ENCODE assay signal across 19 cellular contexts in the genomic region with DNA sequence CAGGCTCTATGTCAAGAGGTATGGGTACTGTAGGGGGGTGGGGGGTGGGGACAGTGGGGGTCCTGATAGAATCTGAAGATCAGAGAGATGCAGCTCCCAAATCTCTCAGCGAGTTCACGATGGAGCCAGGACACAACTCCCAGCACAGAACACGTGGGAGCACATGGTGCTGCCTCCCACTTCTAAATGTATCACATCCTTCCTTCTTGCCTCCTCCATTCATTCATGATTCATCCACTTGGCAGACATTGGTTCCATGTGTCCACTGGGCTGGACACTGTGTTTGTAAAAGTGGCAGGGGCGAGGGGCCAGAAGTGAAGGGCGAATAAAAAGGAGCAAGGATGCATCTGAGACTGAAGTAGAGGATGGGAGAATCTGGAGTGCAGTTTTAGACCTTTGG. TPM values are rescaled to one million over a fixed set of nuclear protein-coding genes. Genes with fewer than 3 reads are reported as not detected.
DNase-seq lines count a peak whose midpoint lies in the region; ATAC-seq, FAIRE-seq and TF ChIP-seq lines count a peak whose summit lies in the region.
"Had no signal": no experiment of that assay in that cellular context is flagged by ENCODE, and none has a peak within 500 bp of the region (broad histone marks: within the 10 kb centered on the region; RNA-seq: fewer than 3 reads in every experiment).

No MANE protein-coding gene starts in this region.

- H2AFZ ChIP-seq in IMR-90 (replicated peaks; ENCODE audit: low read length, poor library complexity) (no peak overlapping the region), astrocyte (ENCODE audit: low read depth, low read length) (no peak overlapping the region)

- no peak overlapping the region for H3K23ac ChIP-seq in IMR-90 (ENCODE audit: low read depth, low read length)

- no peak overlapping the region for H2BK5ac ChIP-seq in IMR-90 (ENCODE audit: low read depth, low read length, poor library complexity, severe bottlenecking)

- H3K9me3 Mint-ChIP-seq in astrocyte (ENCODE audit: unreplicated experiment), result peaks cover 2% of the 10 kb centered on the region
- H3K9me3 Mint-ChIP-seq: CD14-positive monocyte; CD8-positive, alpha-beta T cell had no signal

- H3K79me1 ChIP-seq in IMR-90 (ENCODE audit: low read depth in 1 of 2, low read length in 2 of 2), result no peaks in the 10 kb centered on the region

- no peaks in the 10 kb centered on the region for H3K79me2 ChIP-seq in astrocyte (ENCODE audit: insufficient read depth, low read length)

- H3K36me3 Mint-ChIP-seq in astrocyte (ENCODE audit: low read depth, unreplicated experiment), result peaks cover 9% of the 10 kb centered on the region
- H3K36me3 Mint-ChIP-seq: CD14-positive monocyte; CD8-positive, alpha-beta T cell had no signal

- H2BK20ac ChIP-seq in IMR-90 (ENCODE audit: low read depth, low read length), result no peak overlapping the region; the same call in 1 of the 2 replicates

- H4K20me1 ChIP-seq in IMR-90 (ENCODE audit: insufficient read depth, low read length) (no peaks in the 10 kb centered on the region), astrocyte (ENCODE audit: insufficient read depth, low read length) (no peaks in the 10 kb centered on the region)

- H3K4me1 ChIP-seq in IMR-90 (ENCODE audit: control insufficient read depth, insufficient read depth, low read length) (peaks cover 11% of the 10 kb centered on the region), astrocyte (ENCODE audit: insufficient read depth, low read length) (no peaks in the 10 kb centered on the region)
- H3K4me1 ChIP-seq: A549 had no signal

- DNase-seq in IMR-90 (peak; percentile 34), astrocyte (ENCODE audit: low read depth) (no peak), lung microvascular endothelial cell (ENCODE audit: low read depth in 2 of 2) (peak; percentile 54 to 56), H54 (ENCODE audit: insufficient read length, low spot score) (no peak), cerebellum (ENCODE audit: low spot score) (no peak), dermis blood vessel endothelial cell (no peak)
- DNase-seq: BE2C; CD8-positive, alpha-beta T cell; COR-L47; DMS153; DMS79 treated with DMSO at 0.1 percent for 48 hours; EL; H7 had no signal

- in situ Hi-C loops in IMR-90 (cut with MboI; ENCODE audit: low sequenced_read_pairs), result loop anchor here (25.0 kb wide), 1 partner anchor 842 kb away; no protein-coding TSS in a partner anchor

- peaks cover 21% of the 10 kb centered on the region for H3K9me1 ChIP-seq in IMR-90 (ENCODE audit: insufficient read depth, low read length)

- FAIRE-seq in astrocyte (lab: Jason Lieb, UNC) (no peak), H54 (lab: Jason Lieb, UNC) (no peak)
- FAIRE-seq: A549, D721Med, G401.6, GM12892 had no signal

- BruUV-seq in IMR-90 (replicated peaks; lab: Mats Ljungman, UMichigan), result no TSS peak

- H2AK5ac ChIP-seq in IMR-90 (ENCODE audit: low read depth, low read length), result peak overlapping the region; percentile 61

- H3K4me3 ChIP-seq in IMR-90 (ENCODE audit: insufficient read depth, low read depth, low read length) (no peak overlapping the region), astrocyte (ENCODE audit: insufficient read depth, low read depth, low read length) (no peak overlapping the region)
- H3K4me3 ChIP-seq: A549 had no signal

- POLR2A ChIA-PET in IMR-90 (lab: Charles Lee; ENCODE audit: unreplicated experiment), result no interaction called here

- ATAC-seq in IMR-90 (ENCODE audit: low read depth) (no peak), GM21360 (IDR thresholded peaks at IDR 0.05; ENCODE audit: unreplicated experiment) (no peak)
- ATAC-seq: A549; CD8-positive, alpha-beta T cell had no signal

- 0 out of 2 replicates have a peak overlapping the region, but pooled peaks have one; percentile 12 for H4K91ac ChIP-seq in IMR-90 (ENCODE audit: insufficient read depth, low read depth, low read length)

- H3K9me3 ChIP-seq in IMR-90 (ENCODE audit: control insufficient read depth, insufficient read depth, low read length), result no peaks in the 10 kb centered on the region
- no peaks in the 10 kb centered on the region for H3K9me3 ChIP-seq in astrocyte (ENCODE audit: insufficient read depth, low read depth, low read length)
- H3K9me3 ChIP-seq: A549, BE2C had no signal

- peaks cover 24% of the 10 kb centered on the region for H3K27me3 Mint-ChIP-seq in astrocyte (ENCODE audit: low read depth, unreplicated experiment)

- intact Hi-C loops in IMR-90 (cut with micrococcal nuclease), result no loop called here

- no peak for TF ChIP-seq RAD21 in IMR-90 (IDR thresholded peaks at IDR 0.05; ENCODE audit: low read length)

- H3K4me1 Mint-ChIP-seq in astrocyte (ENCODE audit: low read depth, unreplicated experiment), result peaks cover 8% of the 10 kb centered on the region
- H3K4me1 Mint-ChIP-seq: CD14-positive monocyte had no signal

- H2BK120ac ChIP-seq in IMR-90 (ENCODE audit: low read depth, low read length), result peak overlapping the region; percentile 82

- dilution Hi-C loops in IMR-90 (cut with HindIII; ENCODE audit: low sequenced_read_pairs, unreplicated experiment), result no loop called here

- H3K56ac ChIP-seq in IMR-90 (ENCODE audit: extremely low read depth, insufficient read depth, low read length), result no peak overlapping the region

- H3K9ac ChIP-seq in IMR-90 (ENCODE audit: low read depth, low read length) (no peak overlapping the region), astrocyte (ENCODE audit: low read length) (no peak overlapping the region)

- CTCF ChIA-PET in IMR-90 (lab: Yijun Ruan, JAX), result no interaction called here

- H3K27ac ChIP-seq in IMR-90 (ENCODE audit: insufficient read depth, low read length), result no peak overlapping the region
- no peak overlapping the region for H3K27ac ChIP-seq in astrocyte (ENCODE audit: low read depth, low read length)
- H3K27ac ChIP-seq: A549 had no signal

- H3K4ac ChIP-seq in IMR-90 (ENCODE audit: low read depth, low read length), result peak overlapping the region; percentile 61; the same call in 1 of the 2 replicates

- H3K4me2 ChIP-seq in IMR-90 (ENCODE audit: low read depth, low read length) (no peak overlapping the region), astrocyte (ENCODE audit: low read length) (no peak overlapping the region)
- H3K4me2 ChIP-seq: A549 had no signal

- no peak for TF ChIP-seq POLR2A in IMR-90 (IDR thresholded peaks at IDR 0.05; ENCODE audit: low read depth, low read length)
- no peak for TF ChIP-seq POLR2A in H54 (IDR thresholded peaks at IDR 0.05; ENCODE audit: low read depth, low read length)

- H3K27me3 ChIP-seq in IMR-90 (ENCODE audit: control insufficient read depth, insufficient read depth, low read length) (no peaks in the 10 kb centered on the region), astrocyte (ENCODE audit: insufficient read depth, low read length) (no peaks in the 10 kb centered on the region)
- H3K27me3 ChIP-seq: BE2C had no signal

- H4K5ac ChIP-seq in IMR-90 (ENCODE audit: low read depth, low read length), result no peak overlapping the region

- H3K18ac ChIP-seq in IMR-90 (ENCODE audit: low read depth, low read length), result no peak overlapping the region

- H3K36me3 ChIP-seq in IMR-90 (ENCODE audit: control insufficient read depth, insufficient read depth, low read length) (no peaks in the 10 kb centered on the region; the same call in 1 of the 2 replicates), astrocyte (ENCODE audit: insufficient read depth, low read length) (no peaks in the 10 kb centered on the region)
- H3K36me3 ChIP-seq: BE2C had no signal

- H4K8ac ChIP-seq in IMR-90 (ENCODE audit: low read depth in 2 of 2, low read length in 2 of 2), result no peak overlapping the region

- WGBS in IMR-90 (ENCODE audit: extremely low coverage in 2 of 2, insufficient read length in 1 of 2), 2 experiments, result 100% methylated on average over 2 of the region's 5 CpGs; no CpG with 5 or more reads in 1 of the 2 experiments

- H3K4me3 Mint-ChIP-seq in astrocyte (ENCODE audit: unreplicated experiment), result no peak overlapping the region
- H3K4me3 Mint-ChIP-seq: CD14-positive monocyte; CD8-positive, alpha-beta T cell had no signal

- H2BK15ac ChIP-seq in IMR-90 (ENCODE audit: low read depth, low read length), result no peak overlapping the region; the same call in 2 of the 3 replicates

- H3K14ac ChIP-seq in IMR-90 (replicated peaks; ENCODE audit: low read depth, low read length), result no peak overlapping the region

- TF ChIP-seq CTCF in IMR-90 (conservative IDR thresholded peaks at IDR 0.05; ENCODE audit: low read depth, low read length), result no peak
- TF ChIP-seq CTCF in astrocyte (IDR thresholded peaks at IDR 0.05; ENCODE audit: insufficient read depth, low read depth, low read length), result no peak

- no peak overlapping the region for H2AK9ac ChIP-seq in IMR-90 (replicated peaks; ENCODE audit: low read depth, low read length, poor library complexity)

- peak overlapping the region; percentile 28 for H3K27ac Mint-ChIP-seq in astrocyte (ENCODE audit: unreplicated experiment)
- H3K27ac Mint-ChIP-seq: CD8-positive, alpha-beta T cell had no signal

TF ChIP-seq in IMR-90, 13 proteins besides CTCF, POLR2A, EP300 and RAD21:
- no peak for TF ChIP-seq MXI1 (IDR thresholded peaks at IDR 0.05; ENCODE audit: borderline replicate concordance, low read depth, low read length)

RNA-seq across cellular contexts. Expression of gene SH3TC2, which starts 33.9 kb away (rescaled TPM):
- 7.8 and 7.9 TPM in 2 replicates for total RNA-seq in IMR-90 (2012; rRNA removed)
- 3.3 and 3.4 TPM in 2 replicates for polyA plus RNA-seq in IMR-90 (2012; rRNA removed)
- 1.2 and 1.4 TPM in 2 replicates for polyA plus RNA-seq in IMR-90 (2012; cell fraction: cytosol; rRNA removed)
- polyA plus RNA-seq in IMR-90 (2012; cell fraction: nucleus; rRNA removed; ENCODE audit: low replicate concordance), result 6.8 and 7.3 TPM in 2 replicates
- total RNA-seq in astrocyte, result 2.6 and 3.1 TPM in 2 replicates
- total RNA-seq in lung microvascular endothelial cell, result 4.0 and 15.0 TPM in 2 replicates
- 2.6 TPM for total RNA-seq in cerebellum
- total RNA-seq in dermis blood vessel endothelial cell, result 18.0 and 60.6 TPM in 2 replicates
- total RNA-seq: CD8-positive, alpha-beta T cell; H7 had no signal

Comparison
In these comparisons a context has a peak if more than half of its experiments do, and no peak if none do; other contexts are left out.
1. DNase-seq: peak in IMR-90 (single experiment) and lung microvascular endothelial cell (2 of 2); none in astrocyte (single experiment), H54 (single experiment), cerebellum (single experiment) and dermis blood vessel endothelial cell (single experiment).